In the genomic region with DNA sequence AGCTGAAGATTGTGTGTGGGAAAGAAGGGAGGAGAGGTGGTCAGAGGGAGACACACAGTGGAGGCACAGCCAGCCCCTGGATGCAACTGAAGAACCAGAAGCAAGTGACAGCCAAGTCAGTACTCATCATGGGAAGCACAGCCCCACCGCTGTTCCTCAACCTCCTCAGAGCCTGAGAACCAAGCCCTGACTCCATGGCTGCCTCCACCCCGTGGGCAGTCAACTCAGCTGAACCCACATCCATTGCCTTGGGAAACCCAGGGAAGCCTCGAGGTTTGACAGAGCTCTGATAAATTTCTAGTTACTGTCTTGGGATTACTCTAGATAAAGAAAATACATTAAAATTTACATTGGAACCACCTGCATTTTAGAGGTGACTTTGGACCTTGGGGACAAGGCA, we compare ENCODE assay signal across 10 cellular contexts. TPM values are rescaled to one million over a fixed set of nuclear protein-coding genes. Genes with fewer than 3 reads are reported as not detected.
DNase-seq lines count a peak whose midpoint lies in the region; ATAC-seq and TF ChIP-seq lines count a peak whose summit lies in the region.
"Had no signal": no experiment of that assay in that cellular context is flagged by ENCODE, and none has a peak within 500 bp of the region (broad histone marks: within the 10 kb centered on the region; RNA-seq: fewer than 3 reads in every experiment).

No MANE protein-coding gene starts in this region.

- H3K27ac ChIP-seq in BLaER1 (peak overlapping the region; percentile 82), OCI-LY7 (ENCODE audit: low read depth, low read length, poor library complexity, severe bottlenecking) (peak overlapping the region; percentile 98)
- H3K27ac ChIP-seq in CD8-positive, alpha-beta T cell (ENCODE audit: low read depth, low read length), result no peak overlapping the region

- no peaks in the 10 kb centered on the region for H3K9me3 Mint-ChIP-seq in CD8-positive, alpha-beta T cell
- no peaks in the 10 kb centered on the region for H3K9me3 Mint-ChIP-seq in stimulated activated memory B cell treated with anti-CD40 and anti-IgM and Interleukin-4, amounts not matched to agents 10 μg/mL and 1 μg/mL and 100 μg/mL, for 72 hours
- H3K9me3 Mint-ChIP-seq: CD8-positive, alpha-beta memory T cell; H9 had no signal

- peak overlapping the region; percentile 48; the same call in 1 of the 2 replicates for H3K9ac ChIP-seq in BLaER1

- no peak overlapping the region for H2AFZ ChIP-seq in OCI-LY7 (ENCODE audit: low read length)

- H3K27me3 ChIP-seq in BLaER1, result no peaks in the 10 kb centered on the region
- H3K27me3 ChIP-seq in CD8-positive, alpha-beta T cell (ENCODE audit: insufficient read depth, low read length), result no peaks in the 10 kb centered on the region

- H3K4me1 ChIP-seq in BLaER1 (peaks cover 55% of the 10 kb centered on the region), OCI-LY7 (ENCODE audit: insufficient read depth, low read length, poor library complexity, severe bottlenecking) (peaks cover 63% of the 10 kb centered on the region)
- H3K4me1 ChIP-seq in CD8-positive, alpha-beta T cell (ENCODE audit: insufficient read depth, low read length), result peaks cover 4% of the 10 kb centered on the region

- H3K4me3 Mint-ChIP-seq in CD8-positive, alpha-beta T cell, result no peak overlapping the region
- no peak overlapping the region for H3K4me3 Mint-ChIP-seq in stimulated activated memory B cell treated with anti-CD40 and anti-IgM and Interleukin-4, amounts not matched to agents 10 μg/mL and 1 μg/mL and 100 μg/mL, for 72 hours
- H3K4me3 Mint-ChIP-seq: CD8-positive, alpha-beta memory T cell; H9 had no signal

- no TSS peak for BruUV-seq in OCI-LY7 (replicated peaks; lab: Mats Ljungman, UMichigan)

- no peaks in the 10 kb centered on the region; the same call in 1 of the 2 replicates for H4K20me1 ChIP-seq in BLaER1
- H4K20me1 ChIP-seq in OCI-LY7 (ENCODE audit: insufficient read depth, low read length), result peaks cover 16% of the 10 kb centered on the region; the same call in 1 of the 2 replicates

- H3K4me3 ChIP-seq in BLaER1 (peak overlapping the region; percentile 65), OCI-LY7 (ENCODE audit: low read depth, low read length, poor library complexity, severe bottlenecking) (peak overlapping the region; percentile 99)
- H3K4me3 ChIP-seq in CD8-positive, alpha-beta T cell (ENCODE audit: low read depth, low read length), result no peak overlapping the region

- TF ChIP-seq CTCF in CD8-positive, alpha-beta T cell (IDR thresholded peaks at IDR 0.05), result no peak
- TF ChIP-seq CTCF in OCI-LY7 (conservative IDR thresholded peaks at IDR 0.05; ENCODE audit: low read length), result no peak

- H3K36me3 ChIP-seq in BLaER1 (peaks cover 24% of the 10 kb centered on the region), OCI-LY7 (ENCODE audit: insufficient read depth, low read length) (peaks cover 61% of the 10 kb centered on the region)
- no peaks in the 10 kb centered on the region for H3K36me3 ChIP-seq in CD8-positive, alpha-beta T cell (ENCODE audit: insufficient read depth, low read length)

- peaks cover 12% of the 10 kb centered on the region for H3K4me1 Mint-ChIP-seq in CD8-positive, alpha-beta T cell (ENCODE audit: low read depth)
- peaks cover 32% of the 10 kb centered on the region for H3K4me1 Mint-ChIP-seq in stimulated activated memory B cell treated with anti-CD40 and anti-IgM and Interleukin-4, amounts not matched to agents 10 μg/mL and 1 μg/mL and 100 μg/mL, for 72 hours

- H3K9me2 ChIP-seq in OCI-LY7 (ENCODE audit: insufficient read depth, low read length), result no peaks in the 10 kb centered on the region

- CTCF ChIA-PET in CD8-positive, alpha-beta T cell (lab: Charles Lee), result interaction anchor here (1.6 kb wide), 1 partner anchor 19 kb away, joined by 4 read pairs; no protein-coding TSS in a partner anchor
- CTCF ChIA-PET in OCI-LY7 (lab: Charles Lee; ENCODE audit: unreplicated experiment), result interaction anchor here (0.7 kb wide), 1 partner anchor 30 kb away, joined by 3 read pairs; no protein-coding TSS in a partner anchor

- H3K4me2 ChIP-seq in BLaER1 (peak overlapping the region; percentile 66), OCI-LY7 (ENCODE audit: low read length) (peak overlapping the region; percentile 88)

- peaks cover 19% of the 10 kb centered on the region for H3K36me3 Mint-ChIP-seq in CD8-positive, alpha-beta T cell
- H3K36me3 Mint-ChIP-seq in stimulated activated memory B cell treated with anti-CD40 and anti-IgM and Interleukin-4, amounts not matched to agents 10 μg/mL and 1 μg/mL and 100 μg/mL, for 72 hours, result peaks cover 19% of the 10 kb centered on the region

- peak overlapping the region; percentile 56 for H3K27ac Mint-ChIP-seq in CD8-positive, alpha-beta T cell
- H3K27ac Mint-ChIP-seq in stimulated activated memory B cell treated with anti-CD40 and anti-IgM and Interleukin-4, amounts not matched to agents 10 μg/mL and 1 μg/mL and 100 μg/mL, for 72 hours, result peak overlapping the region; percentile 42
- H3K27ac Mint-ChIP-seq: CD8-positive, alpha-beta memory T cell had no signal

- no peak for ATAC-seq in CD8-positive, alpha-beta T cell
- ATAC-seq in stimulated activated memory B cell treated with anti-CD40 and anti-IgM and Interleukin-4, amounts not matched to agents 10 μg/mL and 1 μg/mL and 100 μg/mL, for 72 hours, result no peak

- peaks cover 68% of the 10 kb centered on the region for H3K79me2 ChIP-seq in OCI-LY7 (ENCODE audit: insufficient read depth, low read depth, low read length)

- H3K9me3 ChIP-seq in BLaER1 (no peaks in the 10 kb centered on the region), OCI-LY7 (ENCODE audit: low read length) (no peaks in the 10 kb centered on the region)
- H3K9me3 ChIP-seq in CD8-positive, alpha-beta T cell (ENCODE audit: low read length), result no peaks in the 10 kb centered on the region

- DNase-seq in CD8-positive, alpha-beta T cell, result no peak
- DNase-seq in OCI-LY7 (ENCODE audit: low spot score) (no peak), NCI-H526 (lab: John Stamatoyannopoulos, UW) (no peak), NOMO-1 treated with DMSO at 0.1 percent for 48 hours (lab: John Stamatoyannopoulos, UW; ENCODE audit: unreplicated experiment) (no peak)
- DNase-seq in activated CD4-positive, CD25-positive, alpha-beta regulatory T cell (lab: John Stamatoyannopoulos, UW), result no peak
- DNase-seq: DMS 273 treated with DMSO at 0.1 percent for 48 hours had no signal

- no peaks in the 10 kb centered on the region for H3K27me3 Mint-ChIP-seq in CD8-positive, alpha-beta T cell (ENCODE audit: low read depth)
- H3K27me3 Mint-ChIP-seq in stimulated activated memory B cell treated with anti-CD40 and anti-IgM and Interleukin-4, amounts not matched to agents 10 μg/mL and 1 μg/mL and 100 μg/mL, for 72 hours, result no peaks in the 10 kb centered on the region
- H3K27me3 Mint-ChIP-seq: CD8-positive, alpha-beta memory T cell had no signal

- intact Hi-C loops in CD8-positive, alpha-beta T cell (cut with DNase I, micrococcal nuclease), result loop anchor here in 1 of 2 experiments (5.0 kb wide), 1 partner anchor 92 kb away; no protein-coding TSS in a partner anchor
- intact Hi-C loops in OCI-LY7 (cut with micrococcal nuclease; ENCODE audit: unreplicated experiment), result loop anchor here (1.0 to 5.0 kb wide), 4 partner anchors 57 to 253 kb away; no protein-coding TSS in a partner anchor

- POLR2A ChIA-PET in CD8-positive, alpha-beta T cell (lab: Charles Lee), result no interaction called here
- POLR2A ChIA-PET in OCI-LY7 (lab: Charles Lee), result interaction anchor here (0.7 to 18.0 kb wide), 6 partner anchors 12 to 198 kb away, joined by 3 to 586 read pairs (median 8); partner anchors contain the start of gene ALDH5A1

RNA-seq across cellular contexts. Expression of gene ALDH5A1, which starts 29.6 kb away (rescaled TPM):
- total RNA-seq in CD8-positive, alpha-beta T cell, result 1 to 10 TPM; 4.0 to 4.7 TPM
- 180 and 199 TPM in 2 replicates for total RNA-seq in OCI-LY7 (2014; rRNA removed; shearing (Covaris generic))
- 260 and 308 TPM in 2 replicates for total RNA-seq in OCI-LY7 (2022)

RNA-seq across cellular contexts. Expression of gene GPLD1, which starts 35.0 kb away (rescaled TPM):
- under 1 TPM; 0.19 to 0.73 TPM for total RNA-seq in CD8-positive, alpha-beta T cell
- total RNA-seq in OCI-LY7 (2014; rRNA removed; shearing (Covaris generic)), result 52.5 and 55.6 TPM in 2 replicates
- 60.7 and 73.7 TPM in 2 replicates for total RNA-seq in OCI-LY7 (2022)

Comparison
In these comparisons a context has a peak if more than half of its experiments do, and no peak if none do; other contexts are left out.
1. RNA of gene ALDH5A1, which starts 29.6 kb away (total RNA-seq): 180 to 308 TPM in OCI-LY7; 4.0 to 4.7 TPM in CD8-positive, alpha-beta T cell; every median in the first group is over 10 times any median in the second.
2. RNA of gene GPLD1, which starts 35.0 kb away (total RNA-seq): 52.5 to 73.7 TPM in OCI-LY7; 0.19 to 0.73 TPM in CD8-positive, alpha-beta T cell; every median in the first group is over 10 times any median in the second.